Comparison of ENCODE assay signal across 11 cellular contexts in genomic region chr7:155467846-155468821, GRCh38. TPM values are rescaled to one million over a fixed set of nuclear protein-coding genes. Genes with fewer than 3 reads are reported as not detected.
A peak's percentile ranks its signal among the peaks of the same experiment; 100 is the strongest.
DNase-seq lines count a peak whose midpoint lies in the region; ATAC-seq, FAIRE-seq and TF ChIP-seq lines count a peak whose summit lies in the region.
"Had no signal": no experiment of that assay in that cellular context is flagged by ENCODE, and none has a peak within 500 bp of the region (broad histone marks: within the 10 kb centered on the region; RNA-seq: fewer than 3 reads in every experiment).

No MANE protein-coding gene starts in this region.

- H3K27ac Mint-ChIP-seq in stimulated activated naive CD8-positive, alpha-beta T cell treated with anti-CD3 and anti-CD28 coated beads, Interleukin-15, amount 100 ng/mL, for 72 hours = no peak overlapping the region
- no peak overlapping the region for H3K27ac Mint-ChIP-seq in progenitor cell of endocrine pancreas

- peak overlapping the region; percentile 6 for H3K4ac ChIP-seq in mesendoderm (ENCODE audit: low read depth, low read length)

- H3K27ac ChIP-seq in mesendoderm (ENCODE audit: low read depth, low read length) (no peak overlapping the region), foreskin keratinocyte (no peak overlapping the region)
- H3K27ac ChIP-seq in effector memory CD4-positive, alpha-beta T cell (ENCODE audit: insufficient read depth, low read length, poor library complexity, severe bottlenecking) = no peak overlapping the region
- H3K27ac ChIP-seq: tibial nerve had no signal

- peak overlapping the region; percentile 73 for H3K4me2 ChIP-seq in mesendoderm (ENCODE audit: low read length)

- H3K4me3 ChIP-seq in astrocyte of the cerebellum (ENCODE audit: low read depth, low read length) (peak overlapping the region; percentile 27), mesendoderm (ENCODE audit: low read length) (peak overlapping the region; percentile 8)
- no peak overlapping the region for H3K4me3 ChIP-seq in effector memory CD4-positive, alpha-beta T cell (ENCODE audit: insufficient read depth, low read depth, low read length, poor library complexity, severe bottlenecking)

- H3K4me1 Mint-ChIP-seq in stimulated activated naive CD8-positive, alpha-beta T cell treated with anti-CD3 and anti-CD28 coated beads, Interleukin-15, amount 100 ng/mL, for 72 hours = peaks cover 78% of the 10 kb centered on the region
- H3K4me1 Mint-ChIP-seq in progenitor cell of endocrine pancreas (ENCODE audit: low read depth) = peaks cover 1% of the 10 kb centered on the region

- DNase-seq in stimulated activated naive CD8-positive, alpha-beta T cell treated with anti-CD3 and anti-CD28 coated beads, Interleukin-15, amount 100 ng/mL, for 72 hours = no peak
- DNase-seq in stimulated activated naive CD8-positive, alpha-beta T cell treated with anti-CD3 and anti-CD28 coated beads, Interleukin-15, Interleukin-2, amounts not matched to agents 100 U/mL and 50 U/mL, for 24 hours = no peak
- DNase-seq in astrocyte of the cerebellum (ENCODE audit: low read depth) = no peak
- peak; percentile 52 for DNase-seq in mesendoderm
- no peak for DNase-seq in foreskin keratinocyte
- DNase-seq in progenitor cell of endocrine pancreas (ENCODE audit: low spot score, unreplicated experiment) = no peak
- DNase-seq in GM12891 (ENCODE audit: insufficient read length, low spot score) = no peak
- DNase-seq in effector memory CD4-positive, alpha-beta T cell = no peak

- no peak overlapping the region for H4K5ac ChIP-seq in mesendoderm (ENCODE audit: low read length)

- H3K18ac ChIP-seq in mesendoderm (ENCODE audit: low read length) = peak overlapping the region; percentile 69

- H3K79me2 ChIP-seq in mesendoderm (ENCODE audit: control insufficient read depth, insufficient read depth, low read length) = no peaks in the 10 kb centered on the region

- no peak for TF ChIP-seq POLR2A in GM12891 (IDR thresholded peaks at IDR 0.05; ENCODE audit: low read depth, low read length)

- WGBS in mesendoderm (ENCODE audit: extremely low coverage, insufficient coverage, low lambda C conversion rate) = no CpG with 5 or more reads among the region's 70 CpGs

- peak overlapping the region; percentile 63 for H3K56ac ChIP-seq in mesendoderm (ENCODE audit: low read length)

- no peaks in the 10 kb centered on the region for H3K9me3 Mint-ChIP-seq in stimulated activated naive CD8-positive, alpha-beta T cell treated with anti-CD3 and anti-CD28 coated beads, Interleukin-15, amount 100 ng/mL, for 72 hours
- H3K9me3 Mint-ChIP-seq in progenitor cell of endocrine pancreas (ENCODE audit: low read depth) = no peaks in the 10 kb centered on the region

- no peaks in the 10 kb centered on the region for H3K9me3 ChIP-seq in effector memory CD4-positive, alpha-beta T cell (ENCODE audit: control insufficient read depth, low read length)
- H3K9me3 ChIP-seq: tibial nerve had no signal

- FAIRE-seq in GM12891 (lab: Jason Lieb, UNC) = no peak
- FAIRE-seq: D721Med had no signal

- H2BK120ac ChIP-seq in mesendoderm (ENCODE audit: low read depth, low read length) = no peak overlapping the region

- TF ChIP-seq CTCF in astrocyte of the cerebellum (IDR thresholded peaks at IDR 0.05; ENCODE audit: low read depth, low read length, missing control alignments) (no peak), foreskin keratinocyte (conservative IDR thresholded peaks at IDR 0.05) (no peak), progenitor cell of endocrine pancreas (IDR thresholded peaks at IDR 0.05; ENCODE audit: unreplicated experiment) (no peak)

- peak overlapping the region; percentile 42 for H3K9ac ChIP-seq in mesendoderm (ENCODE audit: low read length)

- H3K36me3 Mint-ChIP-seq in progenitor cell of endocrine pancreas (ENCODE audit: insufficient read depth) = no peaks in the 10 kb centered on the region

- H2AK5ac ChIP-seq in mesendoderm (ENCODE audit: low read length) = no peak overlapping the region

- H3K79me1 ChIP-seq in mesendoderm (ENCODE audit: low read length) = no peaks in the 10 kb centered on the region

- no peak overlapping the region for H4K8ac ChIP-seq in mesendoderm (ENCODE audit: low read depth, low read length)

- ATAC-seq in stimulated activated naive CD8-positive, alpha-beta T cell treated with anti-CD3 and anti-CD28 coated beads, Interleukin-15, amount 100 ng/mL, for 72 hours = peak; percentile 27
- ATAC-seq in stimulated activated naive CD8-positive, alpha-beta T cell treated with anti-CD3 and anti-CD28 coated beads, Interleukin-15, Interleukin-2, amounts not matched to agents 100 U/mL and 50 U/mL, for 24 hours = no peak
- no peak for ATAC-seq in foreskin keratinocyte

- in situ Hi-C loops in astrocyte of the cerebellum (cut with HindIII; ENCODE audit: low sequenced_read_pairs) = no loop called here

- H2BK5ac ChIP-seq in mesendoderm (ENCODE audit: low read length) = no peak overlapping the region

- H3K23ac ChIP-seq in mesendoderm (ENCODE audit: low read length) = no peak overlapping the region

- H3K4me1 ChIP-seq in mesendoderm (ENCODE audit: control insufficient read depth, low read depth, low read length) = no peaks in the 10 kb centered on the region
- no peaks in the 10 kb centered on the region for H3K4me1 ChIP-seq in foreskin keratinocyte
- H3K4me1 ChIP-seq in effector memory CD4-positive, alpha-beta T cell (ENCODE audit: control insufficient read depth, insufficient read depth, low read length, poor library complexity, severe bottlenecking) = peaks cover 17% of the 10 kb centered on the region

- peak overlapping the region; percentile 64 to 73 for H3K4me3 Mint-ChIP-seq in stimulated activated naive CD8-positive, alpha-beta T cell treated with anti-CD3 and anti-CD28 coated beads, Interleukin-15, amount 100 ng/mL, for 72 hours
- no peak overlapping the region for H3K4me3 Mint-ChIP-seq in progenitor cell of endocrine pancreas (ENCODE audit: low read depth)

- H3K27me3 Mint-ChIP-seq in stimulated activated naive CD8-positive, alpha-beta T cell treated with anti-CD3 and anti-CD28 coated beads, Interleukin-15, amount 100 ng/mL, for 72 hours = peaks cover 100% of the 10 kb centered on the region
- peaks cover 92% of the 10 kb centered on the region for H3K27me3 Mint-ChIP-seq in progenitor cell of endocrine pancreas

- H2BK15ac ChIP-seq in mesendoderm (replicated peaks; ENCODE audit: low read depth) = no peak overlapping the region

- H3K27me3 ChIP-seq in mesendoderm (ENCODE audit: insufficient read depth, low read length, poor library complexity) (peaks cover 80% of the 10 kb centered on the region), foreskin keratinocyte (peaks cover 100% of the 10 kb centered on the region)
- H3K27me3 ChIP-seq in effector memory CD4-positive, alpha-beta T cell (replicated peaks; ENCODE audit: control insufficient read depth, insufficient read depth, low read length, poor library complexity, severe bottlenecking) = peaks cover 61% of the 10 kb centered on the region

- no peaks in the 10 kb centered on the region for H3K36me3 ChIP-seq in mesendoderm (ENCODE audit: control insufficient read depth, insufficient read depth, low read length)
- no peaks in the 10 kb centered on the region for H3K36me3 ChIP-seq in effector memory CD4-positive, alpha-beta T cell (ENCODE audit: control insufficient read depth, insufficient read depth, low read length)
- H3K36me3 ChIP-seq: tibial nerve had no signal

TF ChIP-seq in GM12891, 5 proteins besides CTCF, POLR2A, EP300 and RAD21:
- TF ChIP-seq PAX5 (IDR thresholded peaks at IDR 0.05; ENCODE audit: insufficient read depth, low read length, severe bottlenecking) (no peak), POLR2AphosphoS5 (IDR thresholded peaks at IDR 0.05; ENCODE audit: low read depth, low read length) (no peak), TAF1 (IDR thresholded peaks at IDR 0.05; ENCODE audit: low read depth, low read length) (no peak), POU2F2 (IDR thresholded peaks at IDR 0.05; ENCODE audit: low read depth, low read length) (no peak), SPI1 (IDR thresholded peaks at IDR 0.05; ENCODE audit: low read depth, low read length) (no peak)
TF ChIP-seq in GM12891: peak in this region for 0.

RNA-seq across cellular contexts. Expression of gene EN2, which starts 10.2 kb away (rescaled TPM):
- not detected for polyA plus RNA-seq in mesendoderm (2013, experiment 1 of 2)
- not detected for polyA plus RNA-seq in mesendoderm (2013, experiment 2 of 2)
- total RNA-seq in foreskin keratinocyte (not detected in 2 replicates), progenitor cell of endocrine pancreas (not detected in 2 replicates)
- not detected in 2 replicates for polyA plus RNA-seq in foreskin keratinocyte
- not detected for polyA plus RNA-seq in GM12891 (2012; ENCODE audit: low read depth, missing spikeins)
- total RNA-seq: fibroblast of lung had no signal
- polyA plus RNA-seq: fibroblast of lung had no signal
